8 cellular contexts compared by ENCODE assay signal in genomic region chr10:29409241-29410051, GRCh38.
DNase-seq lines count a peak whose midpoint lies in the region; ATAC-seq, FAIRE-seq and TF ChIP-seq lines count a peak whose summit lies in the region.

No MANE protein-coding gene starts in this region.

- H3K9me3 Mint-ChIP-seq in progenitor cell of endocrine pancreas (ENCODE audit: low read depth) = peaks cover 26% of the 10 kb centered on the region

- peaks cover 6% of the 10 kb centered on the region for H3K36me3 Mint-ChIP-seq in progenitor cell of endocrine pancreas (ENCODE audit: insufficient read depth)

- no peaks in the 10 kb centered on the region for H3K27me3 ChIP-seq in kidney epithelial cell (ENCODE audit: control insufficient read depth, insufficient read depth, low read length)

- ATAC-seq in HG02571 (IDR thresholded peaks at IDR 0.05; ENCODE audit: unreplicated experiment) = peak; percentile 70

- H3K27ac Mint-ChIP-seq in progenitor cell of endocrine pancreas = no peak overlapping the region

- peak; percentile 45; the same call in 1 of the 2 replicates for TF ChIP-seq POLR2A in GM12892 (IDR thresholded peaks at IDR 0.05; ENCODE audit: low read depth, low read length)
- no peak for TF ChIP-seq POLR2A in NB4 (IDR thresholded peaks at IDR 0.05; ENCODE audit: extremely low read depth, insufficient read length)

- H3K4me3 ChIP-seq in NB4 (ENCODE audit: low read depth, low read length) = peak overlapping the region; percentile 75
- peak overlapping the region; percentile 75 to 92 for H3K4me3 ChIP-seq in cardiac fibroblast (replicated peaks in 1 of 2; ENCODE audit: low read depth in 2 of 2, low read length in 2 of 2)
- peak overlapping the region; percentile 73 for H3K4me3 ChIP-seq in kidney epithelial cell (ENCODE audit: low read depth, low read length)

- DNase-seq in GM12892 (ENCODE audit: insufficient read length) (peak; percentile 29), NB4 (ENCODE audit: low read depth) (peak; percentile 72), UCSD-AML1 (lab: John Stamatoyannopoulos, UW; ENCODE audit: unreplicated experiment) (peak; percentile 84), cardiac fibroblast (ENCODE audit: low read depth in 2 of 2) (peak; percentile 70 to 73), kidney epithelial cell (ENCODE audit: low read depth) (no peak), progenitor cell of endocrine pancreas (ENCODE audit: low spot score, unreplicated experiment) (no peak)
- DNase-seq in stimulated activated CD4-positive, alpha-beta T cell treated with anti-CD3 and anti-CD28 coated beads, Interleukin-4, amount 100 ng/mL, for 1 hour = peak; percentile 47

- H3K4me1 Mint-ChIP-seq in progenitor cell of endocrine pancreas (ENCODE audit: low read depth) = no peaks in the 10 kb centered on the region

- FAIRE-seq in GM12892 (lab: Jason Lieb, UNC) = peak; percentile 64

- H3K36me3 ChIP-seq in kidney epithelial cell (ENCODE audit: control insufficient read depth, insufficient read depth, low read length) = no peaks in the 10 kb centered on the region

- no peak overlapping the region for H3K4me3 Mint-ChIP-seq in progenitor cell of endocrine pancreas (ENCODE audit: low read depth)

- no peaks in the 10 kb centered on the region for H3K27me3 Mint-ChIP-seq in progenitor cell of endocrine pancreas

- TF ChIP-seq CTCF in NB4 (IDR thresholded peaks at IDR 0.05; ENCODE audit: low read depth, low read length) (no peak), cardiac fibroblast (IDR thresholded peaks at IDR 0.05; ENCODE audit: low read depth, low read length) (no peak), kidney epithelial cell (IDR thresholded peaks at IDR 0.05; ENCODE audit: insufficient read depth, low read length, poor library complexity, severe bottlenecking) (no peak), progenitor cell of endocrine pancreas (IDR thresholded peaks at IDR 0.05; ENCODE audit: unreplicated experiment) (no peak)

Comparison
In these comparisons a context has a peak if more than half of its experiments do, and no peak if none do; other contexts are left out.
1. DNase-seq: peak in GM12892 (single experiment), NB4 (single experiment), UCSD-AML1 (single experiment), cardiac fibroblast (2 of 2) and stimulated activated CD4-positive, alpha-beta T cell treated with anti-CD3 and anti-CD28 coated beads, Interleukin-4, amount 100 ng/mL, for 1 hour (single experiment); none in kidney epithelial cell (single experiment) and progenitor cell of endocrine pancreas (single experiment).
2. Peak in every context shown above with its lines, with median percentiles within 50 percentile points of each other: H3K4me3 ChIP-seq.